Comparison of ENCODE assay signal across 1 cellular context in genomic region chr11:62054484-62055121, GRCh38.
TF ChIP-seq lines count a peak whose summit lies in the region.

No MANE protein-coding gene starts in this region.

TF ChIP-seq in HepG2, 621 proteins besides CTCF, POLR2A, EP300 and RAD21 (continued from another document and continues in another):
- TF ChIP-seq ZBTB4 (CRISPR knock-in tag; IDR thresholded peaks at IDR 0.05; ENCODE audit: borderline replicate concordance) (no peak), HDAC1 (CRISPR knock-in tag; IDR thresholded peaks at IDR 0.05) (no peak), REL (CRISPR knock-in tag; conservative IDR thresholded peaks at IDR 0.05) (no peak), ZBTB20 (CRISPR knock-in tag; IDR thresholded peaks at IDR 0.05; ENCODE audit: borderline replicate concordance, low read depth) (peak; percentile 49; the same call in 1 of the 2 replicates), KDM5A (IDR thresholded peaks at IDR 0.05; ENCODE audit: borderline replicate concordance, low read length) (no peak), GLI4 (CRISPR knock-in tag; IDR thresholded peaks at IDR 0.05; ENCODE audit: borderline replicate concordance) (no peak), IRF2 (CRISPR knock-in tag; IDR thresholded peaks at IDR 0.05) (0 out of 2 replicates have a peak, but pooled peaks have one; percentile 33), KLF13 (CRISPR knock-in tag; IDR thresholded peaks at IDR 0.05) (no peak), KLF12 (CRISPR knock-in tag; IDR thresholded peaks at IDR 0.05; ENCODE audit: borderline replicate concordance) (no peak), ZNF841 (CRISPR knock-in tag; IDR thresholded peaks at IDR 0.05; ENCODE audit: borderline replicate concordance) (no peak), SCMH1 (CRISPR knock-in tag; IDR thresholded peaks at IDR 0.05; ENCODE audit: borderline replicate concordance) (no peak), SNAI1 (CRISPR knock-in tag; IDR thresholded peaks at IDR 0.05; ENCODE audit: borderline replicate concordance) (no peak), LCORL (IDR thresholded peaks at IDR 0.05) (no peak), LCORL (CRISPR knock-in tag; IDR thresholded peaks at IDR 0.05) (0 out of 2 replicates have a peak, but pooled peaks have one; percentile 39), HMG20B (CRISPR knock-in tag; conservative IDR thresholded peaks at IDR 0.05) (no peak), DMAP1 (CRISPR knock-in tag; IDR thresholded peaks at IDR 0.05) (no peak), NFKB2 (CRISPR knock-in tag; IDR thresholded peaks at IDR 0.05; ENCODE audit: borderline replicate concordance) (no peak), ATF6 (CRISPR knock-in tag; conservative IDR thresholded peaks at IDR 0.05) (no peak), MIER3 (CRISPR knock-in tag; IDR thresholded peaks at IDR 0.05; ENCODE audit: borderline replicate concordance) (no peak), ZNF800 (CRISPR knock-in tag; IDR thresholded peaks at IDR 0.05) (0 out of 2 replicates have a peak, but pooled peaks have one; percentile 30), HOXA5 (CRISPR knock-in tag; IDR thresholded peaks at IDR 0.05) (0 out of 2 replicates have a peak, but pooled peaks have one; percentile 31), TBX2 (CRISPR knock-in tag; IDR thresholded peaks at IDR 0.05; ENCODE audit: borderline replicate concordance) (no peak), ZNF460 (CRISPR knock-in tag; IDR thresholded peaks at IDR 0.05; ENCODE audit: borderline replicate concordance) (no peak), TARDBP (CRISPR knock-in tag; IDR thresholded peaks at IDR 0.05) (0 out of 2 replicates have a peak, but pooled peaks have one; percentile 26), TFE3 (CRISPR knock-in tag; IDR thresholded peaks at IDR 0.05) (0 out of 2 replicates have a peak, but pooled peaks have one; percentile 47), ZNF75D (CRISPR knock-in tag; IDR thresholded peaks at IDR 0.05; ENCODE audit: borderline replicate concordance) (no peak), ISL2 (CRISPR knock-in tag; IDR thresholded peaks at IDR 0.05) (no peak)
- TF ChIP-seq, protein P1, sequence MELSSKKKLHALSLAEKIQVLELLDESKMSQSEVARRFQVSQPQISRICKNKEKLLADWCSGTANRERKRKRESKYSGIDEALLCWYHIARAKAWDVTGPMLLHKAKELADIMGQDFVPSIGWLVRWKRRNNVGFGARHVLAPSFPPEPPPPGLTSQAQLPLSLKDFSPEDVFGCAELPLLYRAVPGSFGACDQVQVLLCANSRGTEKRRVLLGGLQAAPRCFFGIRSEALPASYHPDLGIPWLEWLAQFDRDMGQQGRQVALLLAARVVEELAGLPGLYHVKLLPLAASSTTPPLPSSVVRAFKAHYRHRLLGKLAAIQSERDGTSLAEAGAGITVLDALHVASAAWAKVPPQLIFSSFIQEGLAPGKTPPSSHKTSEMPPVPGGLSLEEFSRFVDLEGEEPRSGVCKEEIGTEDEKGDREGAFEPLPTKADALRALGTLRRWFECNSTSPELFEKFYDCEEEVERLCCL (CRISPR knock-in tag; IDR thresholded peaks at IDR 0.05; ENCODE audit: borderline replicate concordance) = no peak
- TF ChIP-seq, protein P2, sequence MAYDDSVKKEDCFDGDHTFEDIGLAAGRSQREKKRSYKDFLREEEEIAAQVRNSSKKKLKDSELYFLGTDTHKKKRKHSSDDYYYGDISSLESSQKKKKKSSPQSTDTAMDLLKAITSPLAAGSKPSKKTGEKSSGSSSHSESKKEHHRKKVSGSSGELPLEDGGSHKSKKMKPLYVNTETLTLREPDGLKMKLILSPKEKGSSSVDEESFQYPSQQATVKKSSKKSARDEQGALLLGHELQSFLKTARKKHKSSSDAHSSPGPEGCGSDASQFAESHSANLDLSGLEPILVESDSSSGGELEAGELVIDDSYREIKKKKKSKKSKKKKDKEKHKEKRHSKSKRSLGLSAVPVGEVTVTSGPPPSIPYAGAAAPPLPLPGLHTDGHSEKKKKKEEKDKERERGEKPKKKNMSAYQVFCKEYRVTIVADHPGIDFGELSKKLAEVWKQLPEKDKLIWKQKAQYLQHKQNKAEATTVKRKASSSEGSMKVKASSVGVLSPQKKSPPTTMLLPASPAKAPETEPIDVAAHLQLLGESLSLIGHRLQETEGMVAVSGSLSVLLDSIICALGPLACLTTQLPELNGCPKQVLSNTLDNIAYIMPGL (CRISPR knock-in tag; IDR thresholded peaks at IDR 0.05; ENCODE audit: borderline replicate concordance in 1 of 2, low read depth in 1 of 2) = peak in 1 of 2 experiments; percentile 33; a peak in 1 of 4 replicates
- TF ChIP-seq, protein P3, sequence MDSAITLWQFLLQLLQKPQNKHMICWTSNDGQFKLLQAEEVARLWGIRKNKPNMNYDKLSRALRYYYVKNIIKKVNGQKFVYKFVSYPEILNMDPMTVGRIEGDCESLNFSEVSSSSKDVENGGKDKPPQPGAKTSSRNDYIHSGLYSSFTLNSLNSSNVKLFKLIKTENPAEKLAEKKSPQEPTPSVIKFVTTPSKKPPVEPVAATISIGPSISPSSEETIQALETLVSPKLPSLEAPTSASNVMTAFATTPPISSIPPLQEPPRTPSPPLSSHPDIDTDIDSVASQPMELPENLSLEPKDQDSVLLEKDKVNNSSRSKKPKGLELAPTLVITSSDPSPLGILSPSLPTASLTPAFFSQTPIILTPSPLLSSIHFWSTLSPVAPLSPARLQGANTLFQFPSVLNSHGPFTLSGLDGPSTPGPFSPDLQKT (CRISPR knock-in tag; IDR thresholded peaks at IDR 0.05; ENCODE audit: borderline replicate concordance) = no peak
- TF ChIP-seq, protein P4, sequence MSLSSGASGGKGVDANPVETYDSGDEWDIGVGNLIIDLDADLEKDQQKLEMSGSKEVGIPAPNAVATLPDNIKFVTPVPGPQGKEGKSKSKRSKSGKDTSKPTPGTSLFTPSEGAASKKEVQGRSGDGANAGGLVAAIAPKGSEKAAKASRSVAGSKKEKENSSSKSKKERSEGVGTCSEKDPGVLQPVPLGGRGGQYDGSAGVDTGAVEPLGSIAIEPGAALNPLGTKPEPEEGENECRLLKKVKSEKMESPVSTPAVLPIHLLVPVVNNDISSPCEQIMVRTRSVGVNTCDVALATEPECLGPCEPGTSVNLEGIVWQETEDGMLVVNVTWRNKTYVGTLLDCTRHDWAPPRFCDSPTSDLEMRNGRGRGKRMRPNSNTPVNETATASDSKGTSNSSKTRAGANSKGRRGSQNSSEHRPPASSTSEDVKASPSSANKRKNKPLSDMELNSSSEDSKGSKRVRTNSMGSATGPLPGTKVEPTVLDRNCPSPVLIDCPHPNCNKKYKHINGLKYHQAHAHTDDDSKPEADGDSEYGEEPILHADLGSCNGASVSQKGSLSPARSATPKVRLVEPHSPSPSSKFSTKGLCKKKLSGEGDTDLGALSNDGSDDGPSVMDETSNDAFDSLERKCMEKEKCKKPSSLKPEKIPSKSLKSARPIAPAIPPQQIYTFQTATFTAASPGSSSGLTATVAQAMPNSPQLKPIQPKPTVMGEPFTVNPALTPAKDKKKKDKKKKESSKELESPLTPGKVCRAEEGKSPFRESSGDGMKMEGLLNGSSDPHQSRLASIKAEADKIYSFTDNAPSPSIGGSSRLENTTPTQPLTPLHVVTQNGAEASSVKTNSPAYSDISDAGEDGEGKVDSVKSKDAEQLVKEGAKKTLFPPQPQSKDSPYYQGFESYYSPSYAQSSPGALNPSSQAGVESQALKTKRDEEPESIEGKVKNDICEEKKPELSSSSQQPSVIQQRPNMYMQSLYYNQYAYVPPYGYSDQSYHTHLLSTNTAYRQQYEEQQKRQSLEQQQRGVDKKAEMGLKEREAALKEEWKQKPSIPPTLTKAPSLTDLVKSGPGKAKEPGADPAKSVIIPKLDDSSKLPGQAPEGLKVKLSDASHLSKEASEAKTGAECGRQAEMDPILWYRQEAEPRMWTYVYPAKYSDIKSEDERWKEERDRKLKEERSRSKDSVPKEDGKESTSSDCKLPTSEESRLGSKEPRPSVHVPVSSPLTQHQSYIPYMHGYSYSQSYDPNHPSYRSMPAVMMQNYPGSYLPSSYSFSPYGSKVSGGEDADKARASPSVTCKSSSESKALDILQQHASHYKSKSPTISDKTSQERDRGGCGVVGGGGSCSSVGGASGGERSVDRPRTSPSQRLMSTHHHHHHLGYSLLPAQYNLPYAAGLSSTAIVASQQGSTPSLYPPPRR (CRISPR knock-in tag; IDR thresholded peaks at IDR 0.05; ENCODE audit: borderline replicate concordance) = no peak
- TF ChIP-seq, protein P5, sequence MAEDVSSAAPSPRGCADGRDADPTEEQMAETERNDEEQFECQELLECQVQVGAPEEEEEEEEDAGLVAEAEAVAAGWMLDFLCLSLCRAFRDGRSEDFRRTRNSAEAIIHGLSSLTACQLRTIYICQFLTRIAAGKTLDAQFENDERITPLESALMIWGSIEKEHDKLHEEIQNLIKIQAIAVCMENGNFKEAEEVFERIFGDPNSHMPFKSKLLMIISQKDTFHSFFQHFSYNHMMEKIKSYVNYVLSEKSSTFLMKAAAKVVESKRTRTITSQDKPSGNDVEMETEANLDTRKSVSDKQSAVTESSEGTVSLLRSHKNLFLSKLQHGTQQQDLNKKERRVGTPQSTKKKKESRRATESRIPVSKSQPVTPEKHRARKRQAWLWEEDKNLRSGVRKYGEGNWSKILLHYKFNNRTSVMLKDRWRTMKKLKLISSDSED (CRISPR knock-in tag; IDR thresholded peaks at IDR 0.05) = no peak
- TF ChIP-seq, protein P6, sequence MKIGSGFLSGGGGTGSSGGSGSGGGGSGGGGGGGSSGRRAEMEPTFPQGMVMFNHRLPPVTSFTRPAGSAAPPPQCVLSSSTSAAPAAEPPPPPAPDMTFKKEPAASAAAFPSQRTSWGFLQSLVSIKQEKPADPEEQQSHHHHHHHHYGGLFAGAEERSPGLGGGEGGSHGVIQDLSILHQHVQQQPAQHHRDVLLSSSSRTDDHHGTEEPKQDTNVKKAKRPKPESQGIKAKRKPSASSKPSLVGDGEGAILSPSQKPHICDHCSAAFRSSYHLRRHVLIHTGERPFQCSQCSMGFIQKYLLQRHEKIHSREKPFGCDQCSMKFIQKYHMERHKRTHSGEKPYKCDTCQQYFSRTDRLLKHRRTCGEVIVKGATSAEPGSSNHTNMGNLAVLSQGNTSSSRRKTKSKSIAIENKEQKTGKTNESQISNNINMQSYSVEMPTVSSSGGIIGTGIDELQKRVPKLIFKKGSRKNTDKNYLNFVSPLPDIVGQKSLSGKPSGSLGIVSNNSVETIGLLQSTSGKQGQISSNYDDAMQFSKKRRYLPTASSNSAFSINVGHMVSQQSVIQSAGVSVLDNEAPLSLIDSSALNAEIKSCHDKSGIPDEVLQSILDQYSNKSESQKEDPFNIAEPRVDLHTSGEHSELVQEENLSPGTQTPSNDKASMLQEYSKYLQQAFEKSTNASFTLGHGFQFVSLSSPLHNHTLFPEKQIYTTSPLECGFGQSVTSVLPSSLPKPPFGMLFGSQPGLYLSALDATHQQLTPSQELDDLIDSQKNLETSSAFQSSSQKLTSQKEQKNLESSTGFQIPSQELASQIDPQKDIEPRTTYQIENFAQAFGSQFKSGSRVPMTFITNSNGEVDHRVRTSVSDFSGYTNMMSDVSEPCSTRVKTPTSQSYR (CRISPR knock-in tag; IDR thresholded peaks at IDR 0.05; ENCODE audit: borderline replicate concordance) = 0 out of 2 replicates have a peak, but pooled peaks have one; percentile 17
